ENCODE assay signal across 9 cellular contexts in the genomic region with DNA sequence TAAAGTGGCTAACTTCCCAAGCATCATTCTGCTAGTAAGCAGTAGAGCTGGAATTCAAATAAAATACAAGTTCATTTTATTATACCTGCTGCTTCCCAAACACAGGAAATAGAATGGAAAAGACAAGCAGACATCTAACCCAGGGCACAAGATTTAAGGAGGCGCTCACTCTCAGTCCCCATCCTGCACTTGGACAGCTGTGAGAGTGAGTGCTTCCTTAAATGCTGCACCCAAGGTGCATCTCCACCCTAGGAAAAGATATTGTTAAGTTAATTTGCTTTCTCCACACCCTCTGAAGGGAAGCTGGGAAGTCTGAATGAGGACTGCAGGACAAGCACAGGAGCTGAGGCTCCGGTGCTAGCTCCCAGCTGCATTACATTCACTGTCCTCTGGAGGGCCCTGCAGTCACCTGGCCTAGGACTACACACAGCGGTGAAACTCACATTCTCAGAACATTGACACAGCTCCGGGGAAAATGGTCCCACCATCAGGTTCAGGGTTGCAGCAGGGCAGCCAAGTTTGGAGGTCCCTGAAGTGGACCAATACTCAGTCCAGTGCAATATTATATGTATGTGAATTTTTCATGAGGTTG. TPM values are rescaled to one million over a fixed set of nuclear protein-coding genes. Genes with fewer than 3 reads are reported as not detected.
DNase-seq lines count a peak whose midpoint lies in the region; TF ChIP-seq lines count a peak whose summit lies in the region.
"Had no signal": no experiment of that assay in that cellular context is flagged by ENCODE, and none has a peak within 500 bp of the region (broad histone marks: within the 10 kb centered on the region; RNA-seq: fewer than 3 reads in every experiment).

No MANE protein-coding gene starts in this region.

- no peak overlapping the region for H3K4me2 ChIP-seq in osteoblast (ENCODE audit: insufficient read depth, low read length)

- DNase-seq in SIG-M5 treated with dmso at 0.1 percent for 504 hours (lab: John Stamatoyannopoulos, UW; ENCODE audit: unreplicated experiment) (peak; percentile 19), SIG-M5 (lab: John Stamatoyannopoulos, UW) (no peak), M059J (ENCODE audit: low read depth) (peak; percentile 27), choroid plexus epithelial cell (ENCODE audit: low read depth) (peak; percentile 66), osteoblast (ENCODE audit: insufficient read length, low spot score, missing footprints) (no peak), NCI-H510A treated with DMSO at 0.1 percent for 48 hours (lab: John Stamatoyannopoulos, UW) (no peak)
- DNase-seq in NK-92 treated with Interleukin-12 subunit alpha and Interleukin-12 subunit beta, amount 100 ng/mL, for 24 hours (lab: John Stamatoyannopoulos, UW): no peak
- no peak for DNase-seq in activated T-helper 2 cell treated with anti-CD3 and anti-CD28 coated beads, Interferon-gamma antibody, Interleukin-2, Interleukin-4, amounts not matched to agents 10 μg/mL and 5 μg/mL and 100 μg/mL, durations not matched to agents 14 hours and 24 hours and 36 hours (ENCODE audit: low spot score)

- no peaks in the 10 kb centered on the region for H3K4me1 Mint-ChIP-seq in activated T-helper 2 cell treated with anti-CD3 and anti-CD28 coated beads, Interferon-gamma antibody, Interleukin-2, Interleukin-4, amounts not matched to agents 10 μg/mL and 5 μg/mL and 100 μg/mL, durations not matched to agents 14 hours and 24 hours and 36 hours (ENCODE audit: low read depth)

- intact Hi-C loops in activated T-helper 2 cell treated with anti-CD3 and anti-CD28 coated beads, Interferon-gamma antibody, Interleukin-2, Interleukin-4, amounts not matched to agents 10 μg/mL and 5 μg/mL and 100 μg/mL, durations not matched to agents 14 hours and 24 hours and 36 hours (cut with micrococcal nuclease): loop anchor here (5.0 to 10.0 kb wide), 2 partner anchors 201 to 231 kb away; a partner anchor contains a TSS

- no peak overlapping the region for H3K27ac ChIP-seq in osteoblast (ENCODE audit: low read depth, low read length)

- H4K20me1 ChIP-seq in osteoblast (ENCODE audit: insufficient read depth, low read length): no peaks in the 10 kb centered on the region

- H3K79me2 ChIP-seq in osteoblast (ENCODE audit: insufficient read depth, low read length): peaks cover 25% of the 10 kb centered on the region

- TF ChIP-seq CTCF in choroid plexus epithelial cell (conservative IDR thresholded peaks at IDR 0.05; ENCODE audit: low read depth, low read length) (peak; percentile 77), osteoblast (IDR thresholded peaks at IDR 0.05; ENCODE audit: extremely low read depth, low read depth, low read length) (peak; percentile 62)

- H3K4me1 ChIP-seq in osteoblast (ENCODE audit: insufficient read depth, low read length): peaks cover under 1% of the 10 kb centered on the region

- H2AFZ ChIP-seq in osteoblast (ENCODE audit: low read length): no peak overlapping the region

- H3K36me3 Mint-ChIP-seq in activated T-helper 2 cell treated with anti-CD3 and anti-CD28 coated beads, Interferon-gamma antibody, Interleukin-2, Interleukin-4, amounts not matched to agents 10 μg/mL and 5 μg/mL and 100 μg/mL, durations not matched to agents 14 hours and 24 hours and 36 hours (ENCODE audit: low read depth): no peaks in the 10 kb centered on the region

- no peak overlapping the region for H3K27ac Mint-ChIP-seq in activated T-helper 2 cell treated with anti-CD3 and anti-CD28 coated beads, Interferon-gamma antibody, Interleukin-2, Interleukin-4, amounts not matched to agents 10 μg/mL and 5 μg/mL and 100 μg/mL, durations not matched to agents 14 hours and 24 hours and 36 hours
- H3K27ac Mint-ChIP-seq: nephron had no signal

- peaks cover 55% of the 10 kb centered on the region for H3K36me3 ChIP-seq in osteoblast (ENCODE audit: insufficient read depth, low read length)

- H3K4me3 ChIP-seq in choroid plexus epithelial cell (ENCODE audit: low read depth, low read length) (no peak overlapping the region), osteoblast (ENCODE audit: insufficient read depth, low read length) (no peak overlapping the region)

- no peaks in the 10 kb centered on the region for H3K27me3 ChIP-seq in osteoblast (ENCODE audit: insufficient read depth, low read length)

- H3K27me3 Mint-ChIP-seq in activated T-helper 2 cell treated with anti-CD3 and anti-CD28 coated beads, Interferon-gamma antibody, Interleukin-2, Interleukin-4, amounts not matched to agents 10 μg/mL and 5 μg/mL and 100 μg/mL, durations not matched to agents 14 hours and 24 hours and 36 hours (ENCODE audit: low read depth): no peaks in the 10 kb centered on the region

- H3K9me3 ChIP-seq in osteoblast (ENCODE audit: low read depth, low read length): no peaks in the 10 kb centered on the region

- H3K4me3 Mint-ChIP-seq in activated T-helper 2 cell treated with anti-CD3 and anti-CD28 coated beads, Interferon-gamma antibody, Interleukin-2, Interleukin-4, amounts not matched to agents 10 μg/mL and 5 μg/mL and 100 μg/mL, durations not matched to agents 14 hours and 24 hours and 36 hours (ENCODE audit: low read depth): no peak overlapping the region
- H3K4me3 Mint-ChIP-seq: nephron had no signal

- no peaks in the 10 kb centered on the region for H3K9me3 Mint-ChIP-seq in activated T-helper 2 cell treated with anti-CD3 and anti-CD28 coated beads, Interferon-gamma antibody, Interleukin-2, Interleukin-4, amounts not matched to agents 10 μg/mL and 5 μg/mL and 100 μg/mL, durations not matched to agents 14 hours and 24 hours and 36 hours
- H3K9me3 Mint-ChIP-seq: nephron had no signal

RNA-seq across cellular contexts. Expression of a gene that starts 14.2 kb away (rescaled TPM):
- 9.4 and 20.5 TPM in 2 replicates for total RNA-seq in M059J (2014; rRNA removed; shearing (Covaris generic))
- 16.6 and 20.3 TPM in 2 replicates for total RNA-seq in osteoblast
- total RNA-seq in activated T-helper 2 cell treated with anti-CD3 and anti-CD28 coated beads, Interferon-gamma antibody, Interleukin-2, Interleukin-4, amounts not matched to agents 10 μg/mL and 5 μg/mL and 100 μg/mL, durations not matched to agents 14 hours and 24 hours and 36 hours: 11.9 and 13.3 TPM in 2 replicates

RNA-seq across cellular contexts. Expression of a gene that starts 33.9 kb away (rescaled TPM):
- total RNA-seq in M059J (2014; rRNA removed; shearing (Covaris generic)): not detected in 2 replicates
- not detected in 2 replicates for total RNA-seq in osteoblast
- not detected in 2 replicates for total RNA-seq in activated T-helper 2 cell treated with anti-CD3 and anti-CD28 coated beads, Interferon-gamma antibody, Interleukin-2, Interleukin-4, amounts not matched to agents 10 μg/mL and 5 μg/mL and 100 μg/mL, durations not matched to agents 14 hours and 24 hours and 36 hours

RNA-seq across cellular contexts. Expression of a gene that starts 58.3 kb away (rescaled TPM):
- 5.1 TPM in 2 replicates for total RNA-seq in M059J (2014; rRNA removed; shearing (Covaris generic))
- 3.3 and 5.6 TPM in 2 replicates for total RNA-seq in osteoblast
- 5.7 and 6.8 TPM in 2 replicates for total RNA-seq in activated T-helper 2 cell treated with anti-CD3 and anti-CD28 coated beads, Interferon-gamma antibody, Interleukin-2, Interleukin-4, amounts not matched to agents 10 μg/mL and 5 μg/mL and 100 μg/mL, durations not matched to agents 14 hours and 24 hours and 36 hours

Comparison
In these comparisons a context has a peak if more than half of its experiments do, and no peak if none do; other contexts are left out.
1. DNase-seq: peak in SIG-M5 treated with dmso at 0.1 percent for 504 hours (single experiment), M059J (single experiment) and choroid plexus epithelial cell (single experiment); none in SIG-M5 (single experiment), osteoblast (single experiment), NCI-H510A treated with DMSO at 0.1 percent for 48 hours (single experiment), NK-92 treated with Interleukin-12 subunit alpha and Interleukin-12 subunit beta, amount 100 ng/mL, for 24 hours (single experiment) and activated T-helper 2 cell treated with anti-CD3 and anti-CD28 coated beads, Interferon-gamma antibody, Interleukin-2, Interleukin-4, amounts not matched to agents 10 μg/mL and 5 μg/mL and 100 μg/mL, durations not matched to agents 14 hours and 24 hours and 36 hours (single experiment).